15 cellular contexts compared by ENCODE assay signal in the genomic region with DNA sequence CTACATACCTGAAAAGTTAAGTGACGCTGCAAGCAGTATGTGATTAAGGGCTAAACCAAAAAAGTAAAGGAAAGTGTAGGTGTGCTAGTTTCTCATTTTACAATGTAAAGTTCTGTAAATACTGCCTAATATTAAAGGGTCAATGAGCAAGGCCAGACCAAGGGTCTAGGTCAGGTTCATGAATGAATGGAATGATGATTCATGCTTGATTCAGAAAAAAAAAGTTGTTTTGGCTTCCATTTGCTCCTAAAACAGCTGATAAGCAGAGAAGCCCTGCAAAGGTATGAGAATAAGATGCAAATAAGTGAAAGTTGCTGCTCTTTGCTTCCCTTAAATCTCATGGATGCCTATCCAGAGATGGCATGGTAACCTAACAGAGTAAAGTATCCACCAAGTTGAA.
"Had no signal": no experiment of that assay in that cellular context is flagged by ENCODE, and none has a peak within 500 bp of the region (broad histone marks: within the 10 kb centered on the region; RNA-seq: fewer than 3 reads in every experiment).

No MANE protein-coding gene starts in this region.

- H3K27ac ChIP-seq: left ventricle myocardium inferior, right atrium auricular region had no signal

- H3K27me3 Mint-ChIP-seq: activated CD4-positive, alpha-beta T cell treated with anti-CD3 and anti-CD28 coated beads, Interleukin-2, amount 10 ng/mL, durations not matched to agents 7 days and 5 days; naive thymus-derived CD8-positive, alpha-beta T cell; stimulated activated naive CD8-positive, alpha-beta T cell treated with anti-CD3 and anti-CD28 coated beads, Interleukin-15, amount 100 ng/mL, for 72 hours; T-cell; type B pancreatic cell had no signal

- H3K9me3 Mint-ChIP-seq: activated CD4-positive, alpha-beta T cell treated with anti-CD3 and anti-CD28 coated beads, Interleukin-2, amount 10 ng/mL, durations not matched to agents 7 days and 5 days; naive thymus-derived CD8-positive, alpha-beta T cell; stimulated activated naive CD8-positive, alpha-beta T cell treated with anti-CD3 and anti-CD28 coated beads, Interleukin-15, amount 100 ng/mL, for 72 hours; T-cell; type B pancreatic cell had no signal

- H3K27ac Mint-ChIP-seq: activated CD4-positive, alpha-beta T cell treated with anti-CD3 and anti-CD28 coated beads, Interleukin-2, amount 10 ng/mL, durations not matched to agents 7 days and 5 days; stimulated activated naive CD8-positive, alpha-beta T cell treated with anti-CD3 and anti-CD28 coated beads, Interleukin-15, amount 100 ng/mL, for 72 hours; T-cell; type B pancreatic cell had no signal

- DNase-seq: activated CD4-positive, alpha-beta T cell treated with anti-CD3 and anti-CD28 coated beads, Interleukin-2, amount 10 ng/mL, durations not matched to agents 7 days and 5 days; activated naive CD4-positive, alpha-beta T cell treated with Interleukin-2 at 50 U/mL for 16 hours; hippocampal formation; kidney; left ventricle myocardium inferior; naive thymus-derived CD8-positive, alpha-beta T cell; nucleus accumbens; stimulated activated naive CD8-positive, alpha-beta T cell treated with anti-CD3 and anti-CD28 coated beads, Interleukin-15, amount 100 ng/mL, for 72 hours; T-cell; T-helper 9 cell had no signal

- ATAC-seq: esophagus mucosa; naive thymus-derived CD8-positive, alpha-beta T cell; stimulated activated naive CD8-positive, alpha-beta T cell treated with anti-CD3 and anti-CD28 coated beads, Interleukin-15, amount 100 ng/mL, for 72 hours; T-cell had no signal

- FAIRE-seq: colon, endometrium had no signal

- H3K4me3 Mint-ChIP-seq: activated CD4-positive, alpha-beta T cell treated with anti-CD3 and anti-CD28 coated beads, Interleukin-2, amount 10 ng/mL, durations not matched to agents 7 days and 5 days; naive thymus-derived CD8-positive, alpha-beta T cell; stimulated activated naive CD8-positive, alpha-beta T cell treated with anti-CD3 and anti-CD28 coated beads, Interleukin-15, amount 100 ng/mL, for 72 hours; T-cell; type B pancreatic cell had no signal

- H3K4me1 ChIP-seq: left ventricle myocardium inferior, right atrium auricular region had no signal

- H3K4me1 Mint-ChIP-seq: activated CD4-positive, alpha-beta T cell treated with anti-CD3 and anti-CD28 coated beads, Interleukin-2, amount 10 ng/mL, durations not matched to agents 7 days and 5 days; naive thymus-derived CD8-positive, alpha-beta T cell; stimulated activated naive CD8-positive, alpha-beta T cell treated with anti-CD3 and anti-CD28 coated beads, Interleukin-15, amount 100 ng/mL, for 72 hours had no signal

- H3K4me3 ChIP-seq: left ventricle myocardium inferior, right atrium auricular region had no signal

- H3K9me3 ChIP-seq: left ventricle myocardium inferior, right atrium auricular region had no signal
